ENCODE assay signal across 19 cellular contexts in genomic region chr11:17673951-17674350, GRCh38. TPM values are rescaled to one million over a fixed set of nuclear protein-coding genes. Genes with fewer than 3 reads are reported as not detected.
DNase-seq lines count a peak whose midpoint lies in the region; ATAC-seq and TF ChIP-seq lines count a peak whose summit lies in the region.
"Had no signal": no experiment of that assay in that cellular context is flagged by ENCODE, and none has a peak within 500 bp of the region (broad histone marks: within the 10 kb centered on the region; RNA-seq: fewer than 3 reads in every experiment).

No MANE protein-coding gene starts in this region.

- H3K4me3 ChIP-seq in mammary epithelial cell (replicated peaks in 1 of 3; ENCODE audit: insufficient read depth in 1 of 3, low read depth in 2 of 3, low read length in 3 of 3) (no peak overlapping the region), lower leg skin (ENCODE audit: low read depth, poor library complexity, severe bottlenecking) (no peak overlapping the region)
- no peak overlapping the region for H3K4me3 ChIP-seq in naive thymus-derived CD4-positive, alpha-beta T cell (ENCODE audit: low read length)
- H3K4me3 ChIP-seq: BLaER1 treated with 17β-estradiol and CSF1 and Interleukin-3, amounts not matched to agents 10 nM and 100 nM had no signal

- no peak for TF ChIP-seq POLR2A in lower leg skin (IDR thresholded peaks at IDR 0.05)

- H3K36me3 Mint-ChIP-seq in naive thymus-derived CD4-positive, alpha-beta T cell: peaks cover 0 to 6% (median 0%) of the 10 kb centered on the region in 5 donors

- no peaks in the 10 kb centered on the region for H3K79me2 ChIP-seq in mammary epithelial cell (ENCODE audit: insufficient read depth, low read length)

- H3K9ac ChIP-seq in mammary epithelial cell (ENCODE audit: insufficient read depth, low read length): no peak overlapping the region
- H3K9ac ChIP-seq: BLaER1 treated with 17β-estradiol and CSF1 and Interleukin-3, amounts not matched to agents 10 nM and 100 nM had no signal

- peaks cover 0 to 49% (median 31%) of the 10 kb centered on the region in 5 donors for H3K27me3 Mint-ChIP-seq in naive thymus-derived CD4-positive, alpha-beta T cell

- peaks cover 2% of the 10 kb centered on the region for H3K27me3 ChIP-seq in mammary epithelial cell (ENCODE audit: insufficient read depth, low read length)
- H3K27me3 ChIP-seq in naive thymus-derived CD4-positive, alpha-beta T cell (ENCODE audit: control insufficient read depth in 2 of 2, insufficient read depth in 2 of 2, low read length in 2 of 2): no peaks in the 10 kb centered on the region
- H3K27me3 ChIP-seq: BLaER1 treated with 17β-estradiol and CSF1 and Interleukin-3, amounts not matched to agents 10 nM and 100 nM had no signal

- no peak overlapping the region for H3K4me2 ChIP-seq in mammary epithelial cell (ENCODE audit: insufficient read depth, low read depth, low read length)
- H3K4me2 ChIP-seq: BLaER1 treated with 17β-estradiol and CSF1 and Interleukin-3, amounts not matched to agents 10 nM and 100 nM had no signal

- no peaks in the 10 kb centered on the region for H4K20me1 ChIP-seq in mammary epithelial cell (ENCODE audit: insufficient read depth, low read length)
- H4K20me1 ChIP-seq: BLaER1 treated with 17β-estradiol and CSF1 and Interleukin-3, amounts not matched to agents 10 nM and 100 nM had no signal

- no peak overlapping the region for H2AFZ ChIP-seq in mammary epithelial cell (ENCODE audit: low read depth, low read length)

- no peak for ATAC-seq in naive thymus-derived CD4-positive, alpha-beta T cell
- ATAC-seq: Right ventricle myocardium inferior had no signal

- H3K4me1 Mint-ChIP-seq in naive thymus-derived CD4-positive, alpha-beta T cell: no peaks in the 10 kb centered on the region
- H3K4me1 Mint-ChIP-seq: H9 had no signal

- dilution Hi-C loops in mammary epithelial cell (cut with HindIII; ENCODE audit: low sequenced_read_pairs): no loop called here

- no peak overlapping the region for H3K27ac ChIP-seq in mammary epithelial cell (ENCODE audit: insufficient read depth, low read depth, low read length)
- no peak overlapping the region for H3K27ac ChIP-seq in naive thymus-derived CD4-positive, alpha-beta T cell (ENCODE audit: low read depth, low read length)
- H3K27ac ChIP-seq: BLaER1 treated with 17β-estradiol and CSF1 and Interleukin-3, amounts not matched to agents 10 nM and 100 nM had no signal

- in situ Hi-C loops in mammary epithelial cell (cut with MboI; ENCODE audit: low sequenced_read_pairs in 2 of 2): no loop called here

- no peak overlapping the region for H3K27ac Mint-ChIP-seq in naive thymus-derived CD4-positive, alpha-beta T cell
- H3K27ac Mint-ChIP-seq: H9, IgD-negative memory B cell had no signal

- H3K9me3 Mint-ChIP-seq in naive thymus-derived CD4-positive, alpha-beta T cell: peaks cover 3 to 53% (median 22%) of the 10 kb centered on the region in 11 donors

- 0% methylated on average over 1 of the region's 1 CpG for WGBS in mammary epithelial cell (ENCODE audit: low coverage, missing lambda C conversion rate)
- WGBS in lower leg skin, 2 donors: 71 to 72% methylated on average over 1 of the region's 1 CpG

- TF ChIP-seq CTCF in mammary epithelial cell (conservative IDR thresholded peaks at IDR 0.05 in 1 of 2, IDR thresholded peaks at IDR 0.05 in 1 of 2; ENCODE audit: extremely low read depth in 1 of 2, insufficient read depth in 1 of 2, low read depth in 1 of 2, low read length in 2 of 2) (no peak), lower leg skin (IDR thresholded peaks at IDR 0.05) (no peak)

- BruUV-seq in mammary epithelial cell (replicated peaks; lab: Mats Ljungman, UMichigan): no TSS peak

- intact Hi-C loops in mammary epithelial cell (cut with micrococcal nuclease) (no loop called here), lower leg skin (cut with DNase I; ENCODE audit: low total_unique reads) (no loop called here)
- intact Hi-C loops in naive thymus-derived CD4-positive, alpha-beta T cell (cut with micrococcal nuclease): no loop called here

- no peaks in the 10 kb centered on the region for H3K36me3 ChIP-seq in mammary epithelial cell (ENCODE audit: insufficient read depth, low read length)
- no peaks in the 10 kb centered on the region for H3K36me3 ChIP-seq in naive thymus-derived CD4-positive, alpha-beta T cell (ENCODE audit: control insufficient read depth in 2 of 3, insufficient read depth in 3 of 3, low read length in 3 of 3)
- H3K36me3 ChIP-seq: BLaER1 treated with 17β-estradiol and CSF1 and Interleukin-3, amounts not matched to agents 10 nM and 100 nM had no signal

- no peaks in the 10 kb centered on the region for H3K9me3 ChIP-seq in mammary epithelial cell (replicated peaks; ENCODE audit: insufficient read depth, low read length)
- peaks cover 0 to 10% (median 0%) of the 10 kb centered on the region in 3 experiments for H3K9me3 ChIP-seq in naive thymus-derived CD4-positive, alpha-beta T cell (ENCODE audit: control insufficient read depth in 2 of 3, low read length in 3 of 3)

- POLR2A ChIA-PET in naive thymus-derived CD4-positive, alpha-beta T cell (lab: Charles Lee): no interaction called here

- CTCF ChIA-PET in mammary epithelial cell (lab: Charles Lee; ENCODE audit: low non-redundant PET): no interaction called here
- CTCF ChIA-PET in naive thymus-derived CD4-positive, alpha-beta T cell (lab: Charles Lee): no interaction called here

- H3K4me3 Mint-ChIP-seq in naive thymus-derived CD4-positive, alpha-beta T cell: no peak overlapping the region
- H3K4me3 Mint-ChIP-seq: H9, IgD-negative memory B cell had no signal

- DNase-seq in A172 (ENCODE audit: low spot score): peak; percentile 55
- DNase-seq in NCI-H226: peak; percentile 18
- peak; percentile 29 for DNase-seq in mammary epithelial cell
- DNase-seq in myocyte (ENCODE audit: low read depth): peak; percentile 77
- no peak for DNase-seq in lower leg skin (ENCODE audit: low spot score in 2 of 2)
- DNase-seq in naive thymus-derived CD4-positive, alpha-beta T cell: no peak
- no peak for DNase-seq in SIG-M5 treated with dmso at 0.1 percent for 504 hours (lab: John Stamatoyannopoulos, UW; ENCODE audit: unreplicated experiment)
- no peak for DNase-seq in cerebellar nuclear complex (lab: John Stamatoyannopoulos, UW)
- DNase-seq: 8988T, DMS 273 treated with DMSO at 0.1 percent for 48 hours, H9, NCI-H146, NCI-H2081 treated with DMSO at 0.1 percent for 48 hours, NCI-H2227 treated with DMSO at 0.1 percent for 48 hours, NCI-H526, OCI-M1 had no signal

- H3K4me1 ChIP-seq in mammary epithelial cell (ENCODE audit: insufficient read depth, low read length): no peaks in the 10 kb centered on the region
- H3K4me1 ChIP-seq in naive thymus-derived CD4-positive, alpha-beta T cell (ENCODE audit: control insufficient read depth in 2 of 2, insufficient read depth in 2 of 2, low read length in 2 of 2): no peaks in the 10 kb centered on the region
- H3K4me1 ChIP-seq: BLaER1 treated with 17β-estradiol and CSF1 and Interleukin-3, amounts not matched to agents 10 nM and 100 nM had no signal

RNA-seq across cellular contexts. Expression of gene MYOD1, which starts 45.4 kb away (rescaled TPM):
- total RNA-seq in A172 (2014; rRNA removed; shearing (Covaris generic)): not detected in 2 replicates
- total RNA-seq in mammary epithelial cell: not detected
- polyA plus RNA-seq in mammary epithelial cell: not detected
- polyA minus RNA-seq in mammary epithelial cell: not detected
- total RNA-seq in myocyte: 398 and 510 TPM in 2 replicates
- polyA plus RNA-seq in myocyte (2012): 97.5 TPM
- not detected for total RNA-seq in lower leg skin
- not detected for total RNA-seq in naive thymus-derived CD4-positive, alpha-beta T cell
- polyA plus RNA-seq in naive thymus-derived CD4-positive, alpha-beta T cell: not detected
- total RNA-seq: H9 had no signal
- polyA plus RNA-seq: IgD-negative memory B cell had no signal

Comparison
In these comparisons a context has a peak if more than half of its experiments do, and no peak if none do; other contexts are left out.
1. DNase-seq: peak in A172 (single experiment), NCI-H226 (single experiment), mammary epithelial cell (single experiment) and myocyte (single experiment); none in lower leg skin (0 of 2), naive thymus-derived CD4-positive, alpha-beta T cell (0 of 9), SIG-M5 treated with dmso at 0.1 percent for 504 hours (single experiment) and cerebellar nuclear complex (0 of 2).
2. RNA of gene MYOD1, which starts 45.4 kb away (total RNA-seq): 398 to 510 TPM in myocyte; not detected in A172, not detected in mammary epithelial cell, not detected in lower leg skin and not detected in naive thymus-derived CD4-positive, alpha-beta T cell; every median in the first group is over 100 times any median in the second.